Comparison of ENCODE assay signal across 1 cellular context in genomic region chr10:21675157-21675796, GRCh38.
TF ChIP-seq lines count a peak whose summit lies in the region.

No MANE protein-coding gene starts in this region.

TF ChIP-seq in HEK293, 187 proteins besides CTCF, POLR2A, EP300 and RAD21 (continued from another document):
- TF ChIP-seq ZNF394 (tag by site-specific recombination; IDR thresholded peaks at IDR 0.05; ENCODE audit: borderline replicate concordance) (no peak), FEZF1 (tag by site-specific recombination; IDR thresholded peaks at IDR 0.05) (no peak), ZNF24 (tag by site-specific recombination; IDR thresholded peaks at IDR 0.05) (no peak)
